Comparison of ENCODE assay signal across 20 cellular contexts in the genomic region with DNA sequence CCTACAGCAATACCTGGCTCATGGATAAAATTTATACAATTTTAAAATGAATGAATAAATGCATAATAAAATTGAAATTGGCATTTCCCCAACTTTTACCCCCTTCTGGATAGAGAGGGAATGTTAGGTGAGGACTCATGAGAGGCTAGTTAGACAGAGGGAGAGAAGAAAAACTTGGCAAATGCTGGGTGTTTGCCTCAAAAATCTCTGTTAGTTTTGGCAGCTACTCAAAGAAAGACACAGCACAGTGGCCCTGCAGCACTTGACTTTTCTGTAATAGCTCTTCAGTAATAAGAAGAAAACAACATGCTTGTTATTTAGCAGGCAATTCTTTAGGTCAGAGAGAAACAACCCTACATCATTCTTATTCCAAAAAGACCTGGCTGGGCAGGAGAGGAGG. TPM values are rescaled to one million over a fixed set of nuclear protein-coding genes. Genes with fewer than 3 reads are reported as not detected.
"Had no signal": no experiment of that assay in that cellular context is flagged by ENCODE, and none has a peak within 500 bp of the region (broad histone marks: within the 10 kb centered on the region; RNA-seq: fewer than 3 reads in every experiment).

No MANE protein-coding gene starts in this region.

- H3K9me3 ChIP-seq: mucosa of descending colon, pancreas, suprapubic skin, upper lobe of left lung had no signal

- H3K27me3 ChIP-seq: hepatocyte, pancreas, suprapubic skin, upper lobe of left lung had no signal

- H3K4me1 Mint-ChIP-seq: activated naive CD8-positive, alpha-beta T cell treated with anti-CD3 and anti-CD28 coated beads, Interleukin-2, amount 10 ng/mL, durations not matched to agents 7 days and 5 days; naive thymus-derived CD4-positive, alpha-beta T cell had no signal

- H3K27ac ChIP-seq: hepatocyte, pancreas, suprapubic skin, upper lobe of left lung had no signal

- H3K9me3 Mint-ChIP-seq: activated naive CD8-positive, alpha-beta T cell treated with anti-CD3 and anti-CD28 coated beads, Interleukin-2, amount 10 ng/mL, durations not matched to agents 7 days and 5 days had no signal

- H3K27me3 Mint-ChIP-seq: activated naive CD8-positive, alpha-beta T cell treated with anti-CD3 and anti-CD28 coated beads, Interleukin-2, amount 10 ng/mL, durations not matched to agents 7 days and 5 days had no signal

- H3K36me3 ChIP-seq: pancreas, suprapubic skin, upper lobe of left lung had no signal

- H3K4me1 ChIP-seq: pancreas, suprapubic skin had no signal

- H3K27ac Mint-ChIP-seq: activated naive CD8-positive, alpha-beta T cell treated with anti-CD3 and anti-CD28 coated beads, Interleukin-2, amount 10 ng/mL, durations not matched to agents 7 days and 5 days; naive thymus-derived CD4-positive, alpha-beta T cell had no signal

- H3K4me3 ChIP-seq: dorsolateral prefrontal cortex, hepatocyte, mucosa of descending colon, pancreas, suprapubic skin, upper lobe of left lung had no signal

- H3K36me3 Mint-ChIP-seq: activated naive CD8-positive, alpha-beta T cell treated with anti-CD3 and anti-CD28 coated beads, Interleukin-2, amount 10 ng/mL, durations not matched to agents 7 days and 5 days; naive thymus-derived CD4-positive, alpha-beta T cell had no signal

- DNase-seq: activated CD4-positive, alpha-beta T cell treated with anti-CD3 and anti-CD28 coated beads, Interleukin-2, amount 50 U/mL, for 1 hour; activated naive CD4-positive, alpha-beta T cell; activated naive CD8-positive, alpha-beta T cell treated with anti-CD3 and anti-CD28 coated beads, Interleukin-2, amount 10 ng/mL, durations not matched to agents 7 days and 5 days; activated T-cell treated with anti-CD3 and anti-CD28 coated beads for 4 hours; anterior cingulate cortex; dorsolateral prefrontal cortex; islet precursor cell; mucosa of descending colon; naive thymus-derived CD4-positive, alpha-beta T cell; pancreas; stimulated activated CD4-positive, alpha-beta T cell treated with anti-CD3 and anti-CD28 coated beads, Interleukin-15, amount 100 ng/mL, for 24 hours; stimulated activated CD4-positive, alpha-beta T cell treated with anti-CD3 and anti-CD28 coated beads, Interleukin-4, amount 100 ng/mL, for 4 hours; stimulated activated naive CD8-positive, alpha-beta T cell treated with anti-CD3 and anti-CD28 coated beads, Interleukin-15, Interleukin-2, amounts not matched to agents 100 U/mL and 50 U/mL, for 24 hours; upper lobe of left lung had no signal

- H3K4me3 Mint-ChIP-seq: activated naive CD8-positive, alpha-beta T cell treated with anti-CD3 and anti-CD28 coated beads, Interleukin-2, amount 10 ng/mL, durations not matched to agents 7 days and 5 days; naive thymus-derived CD4-positive, alpha-beta T cell had no signal

- ATAC-seq: activated CD4-positive, CD25-positive, alpha-beta regulatory T cell treated with anti-CD3 and anti-CD28 coated beads, Interleukin-2, amount 50 U/mL, for 24 hours; mucosa of descending colon; naive thymus-derived CD4-positive, alpha-beta T cell; stimulated activated naive CD8-positive, alpha-beta T cell treated with anti-CD3 and anti-CD28 coated beads, Interleukin-15, Interleukin-2, amounts not matched to agents 100 U/mL and 50 U/mL, for 24 hours had no signal

RNA-seq across cellular contexts. Expression of a gene that starts 20.7 kb away (rescaled TPM):
- total RNA-seq: activated naive CD8-positive, alpha-beta T cell treated with anti-CD3 and anti-CD28 coated beads, Interleukin-2, amount 10 ng/mL, durations not matched to agents 7 days and 5 days; dorsolateral prefrontal cortex; hepatocyte; mucosa of descending colon; naive thymus-derived CD4-positive, alpha-beta T cell; pancreas; renal cortical epithelial cell; skeletal muscle tissue; suprapubic skin; upper lobe of left lung had no signal
- polyA plus RNA-seq: esophagus; hepatocyte; naive thymus-derived CD4-positive, alpha-beta T cell; pancreas had no signal
